ENCODE assay signal across 1 cellular context in the genomic region with DNA sequence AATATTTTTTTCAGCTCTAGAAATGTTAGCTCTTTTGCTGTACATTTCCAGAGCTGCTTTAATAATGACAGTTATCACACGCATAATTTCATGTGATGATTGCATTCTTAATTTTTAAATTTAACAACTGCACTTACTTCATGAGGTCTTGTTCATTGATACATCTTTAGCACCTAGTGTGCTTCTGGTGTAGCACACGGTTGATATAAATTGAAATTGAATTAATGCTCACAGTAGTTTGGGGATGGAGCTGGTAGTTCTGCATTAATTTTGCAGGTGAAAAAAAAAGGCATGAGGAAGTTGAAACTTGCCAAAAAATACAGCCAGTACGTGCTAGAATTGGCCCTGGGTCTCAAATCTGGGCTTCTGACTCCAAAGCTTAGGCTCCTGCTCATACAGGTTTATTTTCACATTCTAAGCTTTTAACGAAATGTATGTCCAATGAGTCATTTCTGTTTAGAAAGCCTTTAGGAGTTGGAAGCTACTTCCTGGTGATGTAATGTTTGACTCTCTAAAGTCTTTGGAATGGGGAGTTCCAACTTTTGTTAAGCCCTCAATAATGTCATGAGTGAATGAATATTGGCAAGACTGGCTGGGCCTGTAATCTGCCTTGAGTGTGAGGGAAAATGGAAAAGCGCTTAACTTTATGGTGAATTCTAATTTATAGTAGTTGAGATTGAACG.
A peak's percentile ranks its signal among the peaks of the same experiment; 100 is the strongest.
TF ChIP-seq lines count a peak whose summit lies in the region.

No MANE protein-coding gene starts in this region.

TF ChIP-seq in endothelial cell of umbilical vein, 7 proteins besides CTCF, POLR2A, EP300 and RAD21 (continued from another document):
- TF ChIP-seq FOS (IDR thresholded peaks at IDR 0.05; ENCODE audit: borderline replicate concordance, insufficient read depth, low read length) (peak; percentile 93), EZH2 (IDR thresholded peaks at IDR 0.05; ENCODE audit: borderline replicate concordance, low read depth, low read length, severe bottlenecking) (no peak), GATA2 (IDR thresholded peaks at IDR 0.05; ENCODE audit: insufficient read depth, insufficient read length, low read depth, low read length) (no peak), MYC (IDR thresholded peaks at IDR 0.05; ENCODE audit: low read depth, low read length) (no peak), JUN (IDR thresholded peaks at IDR 0.05; ENCODE audit: borderline replicate concordance, insufficient read depth, insufficient read length, low read depth) (peak; percentile 97)
